In the genomic region with DNA sequence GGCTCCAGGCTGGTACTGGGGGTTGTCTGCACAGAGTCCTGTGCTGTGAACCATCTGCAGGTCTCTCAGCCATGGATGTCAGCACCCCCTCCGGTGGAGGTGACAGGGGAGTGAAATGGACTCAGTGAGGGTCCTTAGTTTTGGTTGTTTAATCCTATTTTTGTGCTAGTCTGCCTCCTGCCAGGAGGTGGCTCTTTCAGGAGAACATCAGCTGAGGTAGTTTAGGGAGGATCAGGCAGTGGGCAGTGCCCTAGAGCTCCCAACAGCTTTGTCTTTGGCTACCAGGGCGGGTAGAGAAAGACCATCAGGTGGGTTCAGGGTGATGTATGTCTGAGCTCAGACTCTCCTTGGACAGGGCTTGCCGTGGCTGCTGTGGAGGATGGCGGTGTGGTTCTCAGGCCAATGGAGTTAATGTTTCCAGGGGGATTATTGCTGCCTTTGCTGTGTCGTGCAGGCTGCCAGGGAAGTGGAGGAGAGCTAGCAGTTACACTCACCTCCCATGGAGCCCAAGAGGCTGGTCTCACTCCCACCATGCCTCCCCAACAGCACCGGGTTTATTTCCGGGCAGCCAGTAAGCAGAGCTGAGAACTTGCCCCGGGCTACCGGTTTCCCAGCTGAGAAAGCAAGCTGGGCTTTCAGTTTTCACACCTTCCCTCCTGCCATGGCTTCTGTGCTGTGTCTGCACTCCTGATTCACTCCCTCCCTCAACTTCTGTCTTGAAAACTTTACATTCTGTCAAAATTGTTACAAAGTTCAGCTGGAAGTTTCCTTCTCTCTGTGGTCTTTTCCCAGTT, we compare ENCODE assay signal across 22 cellular contexts.
"Had no signal": no experiment of that assay in that cellular context is flagged by ENCODE, and none has a peak within 500 bp of the region (broad histone marks: within the 10 kb centered on the region; RNA-seq: fewer than 3 reads in every experiment).

No MANE protein-coding gene starts in this region.

- H3K4me1 ChIP-seq: esophagus squamous epithelium, gastroesophageal sphincter, sigmoid colon, upper lobe of left lung had no signal

- H3K36me3 Mint-ChIP-seq: activated naive CD8-positive, alpha-beta T cell; memory B cell had no signal

- DNase-seq: activated CD4-positive, alpha-beta T cell treated with anti-CD3 and anti-CD28 coated beads for 1 hour; activated CD4-positive, alpha-beta T cell treated with anti-CD3 and anti-CD28 coated beads, Interleukin-2, amount 50 U/mL, for 1 hour; activated gamma-delta T cell treated with Interleukin-2 at 50 U/mL for 16 hours; activated T-cell treated with anti-CD3 and anti-CD28 coated beads, Interleukin-2, amount 50 U/mL, for 1 hour; central memory CD4-positive, alpha-beta T cell; effector memory CD8-positive, alpha-beta T cell; esophagus squamous epithelium; head of caudate nucleus; hypothalamus; mucosa of descending colon; occipital lobe; sigmoid colon; stimulated activated CD4-positive, alpha-beta T cell treated with anti-CD3 and anti-CD28 coated beads, Interleukin-15, amount 100 ng/mL, for 24 hours; stimulated activated naive CD8-positive, alpha-beta T cell treated with anti-CD3 and anti-CD28 coated beads, Interleukin-15, Interleukin-2, amounts not matched to agents 100 U/mL and 50 U/mL, for 24 hours; upper lobe of left lung had no signal

- ATAC-seq: effector memory CD8-positive, alpha-beta T cell; gastroesophageal sphincter; mucosa of descending colon; stimulated activated naive CD8-positive, alpha-beta T cell treated with anti-CD3 and anti-CD28 coated beads, Interleukin-15, Interleukin-2, amounts not matched to agents 100 U/mL and 50 U/mL, for 24 hours had no signal

- H3K27me3 ChIP-seq: esophagus squamous epithelium, gastroesophageal sphincter, sigmoid colon, upper lobe of left lung had no signal

- FAIRE-seq: astrocyte, colon, islet of Langerhans had no signal

- H3K4me2 ChIP-seq: smooth muscle cell had no signal

- H3K4me1 Mint-ChIP-seq: memory B cell had no signal

- H3K4me3 Mint-ChIP-seq: activated naive CD8-positive, alpha-beta T cell; effector memory CD8-positive, alpha-beta T cell; memory B cell had no signal

- H3K27ac ChIP-seq: esophagus squamous epithelium, gastroesophageal sphincter, sigmoid colon, upper lobe of left lung had no signal

- H3K27ac Mint-ChIP-seq: activated naive CD8-positive, alpha-beta T cell; effector memory CD8-positive, alpha-beta T cell; memory B cell had no signal

- H3K4me3 ChIP-seq: esophagus squamous epithelium, gastroesophageal sphincter, mucosa of descending colon, sigmoid colon, smooth muscle cell, upper lobe of left lung had no signal

- H3K36me3 ChIP-seq: esophagus squamous epithelium, gastroesophageal sphincter, sigmoid colon, upper lobe of left lung had no signal
